ENCODE assay signal across 23 cellular contexts in genomic region chr15:78942741-78943140, GRCh38. TPM values are rescaled to one million over a fixed set of nuclear protein-coding genes. Genes with fewer than 3 reads are reported as not detected.
DNase-seq lines count a peak whose midpoint lies in the region; ATAC-seq, FAIRE-seq and TF ChIP-seq lines count a peak whose summit lies in the region.
"Had no signal": no experiment of that assay in that cellular context is flagged by ENCODE, and none has a peak within 500 bp of the region (broad histone marks: within the 10 kb centered on the region; RNA-seq: fewer than 3 reads in every experiment).

No MANE protein-coding gene starts in this region.

- no peak overlapping the region for H2AFZ ChIP-seq in OCI-LY3 (ENCODE audit: low read depth, low read length)

- H3K27me3 ChIP-seq in GM06990 (replicated peaks; ENCODE audit: control insufficient read depth, insufficient read depth, low read length): no peaks in the 10 kb centered on the region
- no peaks in the 10 kb centered on the region for H3K27me3 ChIP-seq in OCI-LY3 (ENCODE audit: low read depth, low read length)
- H3K27me3 ChIP-seq: adrenal gland, colonic mucosa, thyroid gland had no signal

- H3K9me3 ChIP-seq in OCI-LY3 (ENCODE audit: insufficient read depth, low read length) (no peaks in the 10 kb centered on the region), kidney (ENCODE audit: control insufficient read depth in 1 of 2, low read length in 2 of 2) (no peaks in the 10 kb centered on the region)
- H3K9me3 ChIP-seq: adrenal gland, colonic mucosa, SK-N-SH, thyroid gland had no signal

- peaks cover 58% of the 10 kb centered on the region for H3K79me2 ChIP-seq in OCI-LY3 (ENCODE audit: low read length)

- no peak for DNase-seq in GM06990 (ENCODE audit: extremely low read depth, insufficient read length)
- DNase-seq in kidney: no peak
- DNase-seq in GM12891 (ENCODE audit: insufficient read length, low spot score): no peak
- no peak for DNase-seq in HCEC 1CT
- no peak for DNase-seq in LoVo (ENCODE audit: low spot score)
- no peak for DNase-seq in NCI-H2107 treated with DMSO at 0.1 percent for 48 hours (lab: John Stamatoyannopoulos, UW; ENCODE audit: unreplicated experiment)
- DNase-seq: activated CD4-positive, alpha-beta T cell treated with anti-CD3 and anti-CD28 coated beads, Interleukin-2, amount 50 U/mL, for 4 hours; activated gamma-delta T cell; adrenal gland; colonic mucosa; DMS79 treated with DMSO at 0.1 percent for 48 hours; IMR-90; left cardiac atrium; NCI-H1417; NCI-H510A treated with DMSO at 0.1 percent for 48 hours; nephron progenitor cell; SK-N-SH; T-helper 9 cell; thyroid gland had no signal

- H4K20me1 ChIP-seq in OCI-LY3 (ENCODE audit: insufficient read depth, low read length): no peaks in the 10 kb centered on the region

- H3K36me3 ChIP-seq in GM06990 (ENCODE audit: control insufficient read depth, insufficient read depth, low read length): peaks cover 4% of the 10 kb centered on the region; the same call in 1 of the 2 replicates
- peaks cover 40% of the 10 kb centered on the region for H3K36me3 ChIP-seq in OCI-LY3 (replicated peaks; ENCODE audit: low read depth, low read length)
- H3K36me3 ChIP-seq in kidney (ENCODE audit: control insufficient read depth in 1 of 2, insufficient read depth in 2 of 2, low read length in 2 of 2): no peaks in the 10 kb centered on the region
- H3K36me3 ChIP-seq: adrenal gland, colonic mucosa, thyroid gland had no signal

- H3K9ac ChIP-seq in OCI-LY3 (ENCODE audit: low read length): peak overlapping the region; percentile 99
- peak overlapping the region in 1 of 2 donors; percentile 99 for H3K9ac ChIP-seq in kidney (ENCODE audit: low read length in 2 of 2)
- H3K9ac ChIP-seq: SK-N-SH had no signal

- ATAC-seq in stimulated activated memory B cell treated with anti-CD40 and anti-IgM and Interleukin-4, amounts not matched to agents 10 μg/mL and 1 μg/mL and 100 μg/mL, for 72 hours: no peak
- ATAC-seq: left cardiac atrium had no signal

- H3K36me3 Mint-ChIP-seq in stimulated activated memory B cell treated with anti-CD40 and anti-IgM and Interleukin-4, amounts not matched to agents 10 μg/mL and 1 μg/mL and 100 μg/mL, for 72 hours: peaks cover 43% of the 10 kb centered on the region

- peaks cover 48% of the 10 kb centered on the region for H3K4me1 Mint-ChIP-seq in stimulated activated memory B cell treated with anti-CD40 and anti-IgM and Interleukin-4, amounts not matched to agents 10 μg/mL and 1 μg/mL and 100 μg/mL, for 72 hours

- H3K4me1 ChIP-seq in OCI-LY3 (ENCODE audit: low read length) (peaks cover 45% of the 10 kb centered on the region), kidney (ENCODE audit: control insufficient read depth in 1 of 2, insufficient read depth in 1 of 2, low read depth in 1 of 2, low read length in 2 of 2) (no peaks in the 10 kb centered on the region)
- H3K4me1 ChIP-seq: colonic mucosa had no signal

- no peak for TF ChIP-seq POLR2A in GM12891 (IDR thresholded peaks at IDR 0.05; ENCODE audit: low read depth, low read length)

- H3K9me3 Mint-ChIP-seq in stimulated activated memory B cell treated with anti-CD40 and anti-IgM and Interleukin-4, amounts not matched to agents 10 μg/mL and 1 μg/mL and 100 μg/mL, for 72 hours: peaks cover 3% of the 10 kb centered on the region
- H3K9me3 Mint-ChIP-seq: nephron progenitor cell had no signal

- H3K27ac Mint-ChIP-seq in stimulated activated memory B cell treated with anti-CD40 and anti-IgM and Interleukin-4, amounts not matched to agents 10 μg/mL and 1 μg/mL and 100 μg/mL, for 72 hours: peak overlapping the region; percentile 93
- H3K27ac Mint-ChIP-seq: nephron progenitor cell had no signal

- intact Hi-C loops in kidney (cut with DNase I): no loop called here

- peak overlapping the region; percentile 87 for H3K4me2 ChIP-seq in OCI-LY3 (ENCODE audit: low read length)
- H3K4me2 ChIP-seq: SK-N-SH had no signal

- TF ChIP-seq CTCF in GM06990 (IDR thresholded peaks at IDR 0.05; ENCODE audit: insufficient read depth, low read length, poor library complexity, severe bottlenecking): no peak
- TF ChIP-seq CTCF in OCI-LY3 (IDR thresholded peaks at IDR 0.05; ENCODE audit: low read depth, low read length): no peak
- TF ChIP-seq CTCF in kidney (IDR thresholded peaks at IDR 0.05; ENCODE audit: borderline replicate concordance, extremely low read depth, insufficient read depth): no peak

- H3K27me3 Mint-ChIP-seq in stimulated activated memory B cell treated with anti-CD40 and anti-IgM and Interleukin-4, amounts not matched to agents 10 μg/mL and 1 μg/mL and 100 μg/mL, for 72 hours: no peaks in the 10 kb centered on the region

- H3K4me3 ChIP-seq in GM06990 (replicated peaks; ENCODE audit: low read depth, low read length) (peak overlapping the region; percentile 100), OCI-LY3 (ENCODE audit: low read length) (peak overlapping the region; percentile 91), kidney (ENCODE audit: low read length in 2 of 2) (peak overlapping the region; percentile 85 to 88)
- H3K4me3 ChIP-seq: adrenal gland, colonic mucosa, thyroid gland had no signal

- peak overlapping the region; percentile 94 for H3K27ac ChIP-seq in OCI-LY3 (ENCODE audit: low read length)
- peak overlapping the region; percentile 56 to 95 for H3K27ac ChIP-seq in kidney (ENCODE audit: low read depth in 2 of 2, low read length in 2 of 2)
- H3K27ac ChIP-seq: adrenal gland, colonic mucosa, RWPE1, thyroid gland had no signal

- FAIRE-seq in kidney (lab: Jason Lieb, UNC) (no peak), GM12891 (lab: Jason Lieb, UNC) (no peak)
- FAIRE-seq: GM18507 had no signal

- H3K4me3 Mint-ChIP-seq in stimulated activated memory B cell treated with anti-CD40 and anti-IgM and Interleukin-4, amounts not matched to agents 10 μg/mL and 1 μg/mL and 100 μg/mL, for 72 hours: peak overlapping the region; percentile 98
- H3K4me3 Mint-ChIP-seq: nephron progenitor cell had no signal

TF ChIP-seq in GM12891, 5 proteins besides CTCF, POLR2A, EP300 and RAD21:
- TF ChIP-seq POLR2AphosphoS5 (IDR thresholded peaks at IDR 0.05; ENCODE audit: low read depth, low read length) (no peak), SPI1 (IDR thresholded peaks at IDR 0.05; ENCODE audit: low read depth, low read length) (no peak), PAX5 (IDR thresholded peaks at IDR 0.05; ENCODE audit: insufficient read depth, low read length, severe bottlenecking) (no peak), TAF1 (IDR thresholded peaks at IDR 0.05; ENCODE audit: low read depth, low read length) (no peak)
TF ChIP-seq in GM12891: peak in this region for 0.

RNA-seq across cellular contexts. Expression of gene CTSH, which starts 2.1 kb away (rescaled TPM):
- 201 TPM for total RNA-seq in kidney
- 1,628 TPM for polyA plus RNA-seq in kidney (ENCODE audit: insufficient read depth, low read depth, low replicate concordance)
- 464 TPM for polyA plus RNA-seq in GM12891 (2012; ENCODE audit: low read depth, missing spikeins)
